Comparison of ENCODE assay signal across 16 cellular contexts in the genomic region with DNA sequence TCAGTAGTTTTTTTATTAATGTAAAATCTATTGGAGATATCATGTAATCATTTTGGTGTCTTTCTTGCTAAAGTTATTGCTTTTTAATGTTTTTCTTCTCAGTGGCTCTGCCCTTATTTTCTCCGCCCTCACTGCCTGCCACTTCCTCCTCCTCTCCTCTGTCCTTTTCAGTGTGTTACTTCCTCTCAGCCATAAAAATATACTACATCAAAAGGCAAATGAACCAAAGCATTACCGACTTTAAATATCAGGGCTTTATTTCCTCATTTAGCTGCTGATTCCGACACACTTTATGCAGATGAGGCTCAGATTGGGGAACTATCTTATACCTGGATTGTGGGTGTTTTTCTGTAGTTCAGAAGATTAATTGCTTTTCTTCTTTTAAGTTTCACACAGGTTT.
DNase-seq lines count a peak whose midpoint lies in the region; ATAC-seq lines count a peak whose summit lies in the region.
"Had no signal": no experiment of that assay in that cellular context is flagged by ENCODE, and none has a peak within 500 bp of the region (broad histone marks: within the 10 kb centered on the region; RNA-seq: fewer than 3 reads in every experiment).

No MANE protein-coding gene starts in this region.

- CTCF ChIA-PET in activated CD4-positive, alpha-beta T cell treated with anti-CD3 and anti-CD28 coated beads, Interleukin-2, amount 10 ng/mL, durations not matched to agents 7 days and 5 days (lab: Charles Lee) = no interaction called here
- CTCF ChIA-PET in activated CD8-positive, alpha-beta T cell treated with anti-CD3 and anti-CD28 coated beads, Interleukin-2, amount 10 ng/mL, durations not matched to agents 7 days and 5 days (lab: Charles Lee) = interaction anchor here (1.0 to 1.2 kb wide), 5 partner anchors 9 to 81 kb away, joined by 3 to 4 read pairs (median 3); no protein-coding TSS in a partner anchor

- peaks cover 40% of the 10 kb centered on the region for H3K4me1 Mint-ChIP-seq in activated CD4-positive, alpha-beta T cell treated with anti-CD3 and anti-CD28 coated beads, Interleukin-2, amount 10 ng/mL, durations not matched to agents 7 days and 5 days
- peaks cover 39% of the 10 kb centered on the region for H3K4me1 Mint-ChIP-seq in activated CD8-positive, alpha-beta T cell treated with anti-CD3 and anti-CD28 coated beads, Interleukin-2, amount 10 ng/mL, durations not matched to agents 7 days and 5 days (ENCODE audit: low read depth)
- H3K4me1 Mint-ChIP-seq in stimulated activated memory B cell treated with anti-CD40 and anti-IgM and Interleukin-4, amounts not matched to agents 10 μg/mL and 1 μg/mL and 100 μg/mL, for 72 hours = peaks cover 7% of the 10 kb centered on the region
- H3K4me1 Mint-ChIP-seq: brain had no signal

- peak overlapping the region; percentile 1 for H3K4me3 Mint-ChIP-seq in activated CD4-positive, alpha-beta T cell treated with anti-CD3 and anti-CD28 coated beads, Interleukin-2, amount 10 ng/mL, durations not matched to agents 7 days and 5 days
- no peak overlapping the region for H3K4me3 Mint-ChIP-seq in activated CD8-positive, alpha-beta T cell treated with anti-CD3 and anti-CD28 coated beads, Interleukin-2, amount 10 ng/mL, durations not matched to agents 7 days and 5 days
- H3K4me3 Mint-ChIP-seq in stimulated activated memory B cell treated with anti-CD40 and anti-IgM and Interleukin-4, amounts not matched to agents 10 μg/mL and 1 μg/mL and 100 μg/mL, for 72 hours = peak overlapping the region; percentile 10
- H3K4me3 Mint-ChIP-seq: brain had no signal

- peak overlapping the region; percentile 46 for H3K27ac Mint-ChIP-seq in activated CD4-positive, alpha-beta T cell treated with anti-CD3 and anti-CD28 coated beads, Interleukin-2, amount 10 ng/mL, durations not matched to agents 7 days and 5 days
- H3K27ac Mint-ChIP-seq in activated CD8-positive, alpha-beta T cell treated with anti-CD3 and anti-CD28 coated beads, Interleukin-2, amount 10 ng/mL, durations not matched to agents 7 days and 5 days = peak overlapping the region; percentile 63
- H3K27ac Mint-ChIP-seq in stimulated activated memory B cell treated with anti-CD40 and anti-IgM and Interleukin-4, amounts not matched to agents 10 μg/mL and 1 μg/mL and 100 μg/mL, for 72 hours = no peak overlapping the region
- H3K27ac Mint-ChIP-seq: brain had no signal

- peak; percentile 15 for DNase-seq in activated CD4-positive, alpha-beta T cell treated with anti-CD3 and anti-CD28 coated beads, Interleukin-2, amount 10 ng/mL, durations not matched to agents 7 days and 5 days
- DNase-seq in activated CD4-positive, alpha-beta T cell treated with anti-CD3 and anti-CD28 coated beads for 1 hour = no peak
- peak; percentile 72 for DNase-seq in NAMALWA (ENCODE audit: low spot score)
- DNase-seq in activated CD8-positive, alpha-beta T cell treated with anti-CD3 and anti-CD28 coated beads, Interleukin-2, amount 10 ng/mL, durations not matched to agents 7 days and 5 days = peak; percentile 29
- DNase-seq in globus pallidus (ENCODE audit: low spot score) = no peak
- DNase-seq in Ammon's horn (ENCODE audit: low spot score) = no peak
- no peak for DNase-seq in NCI-H1105 treated with DMSO at 0.1 percent for 48 hours (lab: John Stamatoyannopoulos, UW)
- DNase-seq: DMS 273 treated with DMSO at 0.1 percent for 48 hours; effector CD4-positive, alpha-beta T cell; foreskin keratinocyte; MM.1S; pancreas; testis had no signal

- ATAC-seq in activated CD8-positive, alpha-beta T cell treated with anti-CD3 and anti-CD28 coated beads, Interleukin-2, amount 10 ng/mL, durations not matched to agents 7 days and 5 days = peak; percentile 78
- ATAC-seq in stimulated activated memory B cell treated with anti-CD40 and anti-IgM and Interleukin-4, amounts not matched to agents 10 μg/mL and 1 μg/mL and 100 μg/mL, for 72 hours = peak; percentile 83
- ATAC-seq: foreskin keratinocyte, Panc1, pancreas had no signal

- H3K9me3 Mint-ChIP-seq in activated CD4-positive, alpha-beta T cell treated with anti-CD3 and anti-CD28 coated beads, Interleukin-2, amount 10 ng/mL, durations not matched to agents 7 days and 5 days = peaks cover 19% of the 10 kb centered on the region
- H3K9me3 Mint-ChIP-seq in activated CD8-positive, alpha-beta T cell treated with anti-CD3 and anti-CD28 coated beads, Interleukin-2, amount 10 ng/mL, durations not matched to agents 7 days and 5 days (ENCODE audit: insufficient read depth) = peaks cover 3% of the 10 kb centered on the region
- no peaks in the 10 kb centered on the region for H3K9me3 Mint-ChIP-seq in stimulated activated memory B cell treated with anti-CD40 and anti-IgM and Interleukin-4, amounts not matched to agents 10 μg/mL and 1 μg/mL and 100 μg/mL, for 72 hours

- POLR2A ChIA-PET in activated CD4-positive, alpha-beta T cell treated with anti-CD3 and anti-CD28 coated beads, Interleukin-2, amount 10 ng/mL, durations not matched to agents 7 days and 5 days (lab: Charles Lee) = interaction anchor here (0.7 kb wide), 1 partner anchor 191 kb away, joined by 3 read pairs; no protein-coding TSS in a partner anchor
- POLR2A ChIA-PET in activated CD8-positive, alpha-beta T cell treated with anti-CD3 and anti-CD28 coated beads, Interleukin-2, amount 10 ng/mL, durations not matched to agents 7 days and 5 days (lab: Charles Lee) = no interaction called here

- no peaks in the 10 kb centered on the region for H3K27me3 Mint-ChIP-seq in activated CD4-positive, alpha-beta T cell treated with anti-CD3 and anti-CD28 coated beads, Interleukin-2, amount 10 ng/mL, durations not matched to agents 7 days and 5 days
- H3K27me3 Mint-ChIP-seq in activated CD8-positive, alpha-beta T cell treated with anti-CD3 and anti-CD28 coated beads, Interleukin-2, amount 10 ng/mL, durations not matched to agents 7 days and 5 days (ENCODE audit: low read depth) = no peaks in the 10 kb centered on the region
- no peaks in the 10 kb centered on the region for H3K27me3 Mint-ChIP-seq in stimulated activated memory B cell treated with anti-CD40 and anti-IgM and Interleukin-4, amounts not matched to agents 10 μg/mL and 1 μg/mL and 100 μg/mL, for 72 hours
- H3K27me3 Mint-ChIP-seq: brain had no signal

- H3K36me3 Mint-ChIP-seq in activated CD4-positive, alpha-beta T cell treated with anti-CD3 and anti-CD28 coated beads, Interleukin-2, amount 10 ng/mL, durations not matched to agents 7 days and 5 days (ENCODE audit: low read depth) = peaks cover 6% of the 10 kb centered on the region
- peaks cover 3% of the 10 kb centered on the region for H3K36me3 Mint-ChIP-seq in activated CD8-positive, alpha-beta T cell treated with anti-CD3 and anti-CD28 coated beads, Interleukin-2, amount 10 ng/mL, durations not matched to agents 7 days and 5 days (ENCODE audit: low read depth)
- no peaks in the 10 kb centered on the region for H3K36me3 Mint-ChIP-seq in stimulated activated memory B cell treated with anti-CD40 and anti-IgM and Interleukin-4, amounts not matched to agents 10 μg/mL and 1 μg/mL and 100 μg/mL, for 72 hours
- H3K36me3 Mint-ChIP-seq: brain had no signal

Comparison
In these comparisons a context has a peak if more than half of its experiments do, and no peak if none do; other contexts are left out.
1. DNase-seq: peak in activated CD4-positive, alpha-beta T cell treated with anti-CD3 and anti-CD28 coated beads, Interleukin-2, amount 10 ng/mL, durations not matched to agents 7 days and 5 days (single experiment), NAMALWA (single experiment) and activated CD8-positive, alpha-beta T cell treated with anti-CD3 and anti-CD28 coated beads, Interleukin-2, amount 10 ng/mL, durations not matched to agents 7 days and 5 days (single experiment); none in activated CD4-positive, alpha-beta T cell treated with anti-CD3 and anti-CD28 coated beads for 1 hour (single experiment), globus pallidus (single experiment), Ammon's horn (single experiment) and NCI-H1105 treated with DMSO at 0.1 percent for 48 hours (single experiment).